ENCODE assay signal across 19 cellular contexts in genomic region chr1:66598670-66599069, GRCh38.
A peak's percentile ranks its signal among the peaks of the same experiment; 100 is the strongest.
DNase-seq lines count a peak whose midpoint lies in the region; ATAC-seq, FAIRE-seq and TF ChIP-seq lines count a peak whose summit lies in the region.
"Had no signal": no experiment of that assay in that cellular context is flagged by ENCODE, and none has a peak within 500 bp of the region (broad histone marks: within the 10 kb centered on the region; RNA-seq: fewer than 3 reads in every experiment).

No MANE protein-coding gene starts in this region.

- H4K20me1 ChIP-seq in IMR-90 (ENCODE audit: insufficient read depth, low read length): peaks cover 10% of the 10 kb centered on the region; the same call in 1 of the 2 replicates
- H4K20me1 ChIP-seq: BLaER1 treated with 17β-estradiol and CSF1 and Interleukin-3, amounts not matched to agents 10 nM and 100 nM had no signal

- peak overlapping the region in 1 of 2 experiments; percentile 92 for H2BK12ac ChIP-seq in mesenchymal stem cell (ENCODE audit: low read length in 2 of 2)

- H3K4me1 ChIP-seq in IMR-90 (ENCODE audit: control insufficient read depth, insufficient read depth, low read length): peaks cover 10% of the 10 kb centered on the region
- peaks cover 3% of the 10 kb centered on the region for H3K4me1 ChIP-seq in mesenchymal stem cell (ENCODE audit: control insufficient read depth, insufficient read depth, low read depth, low read length)
- H3K4me1 ChIP-seq: BLaER1 treated with 17β-estradiol and CSF1 and Interleukin-3, amounts not matched to agents 10 nM and 100 nM; parathyroid adenoma; suprapubic skin had no signal

- H3K9me1 ChIP-seq in IMR-90 (ENCODE audit: insufficient read depth, low read length): peaks cover 10% of the 10 kb centered on the region

- in situ Hi-C loops in IMR-90 (cut with MboI; ENCODE audit: low sequenced_read_pairs): no loop called here
- in situ Hi-C loops in GM13977 (cut with MboI; ENCODE audit: low pct_unique_long_range_greater_than_20kb, low sequenced_read_pairs, unreplicated experiment): no loop called here

- H4K91ac ChIP-seq in IMR-90 (ENCODE audit: insufficient read depth, low read depth, low read length) (peak overlapping the region; percentile 80), mesenchymal stem cell (ENCODE audit: low read length) (peak overlapping the region; percentile 83)

- no CpG with 5 or more reads among the region's 6 CpGs for WGBS in IMR-90 (ENCODE audit: extremely low coverage in 2 of 2, insufficient read length in 1 of 2), 2 experiments
- 69% methylated on average over 5 of the region's 6 CpGs for WGBS in mesenchymal stem cell

- CTCF ChIA-PET in IMR-90 (lab: Yijun Ruan, JAX): no interaction called here

- ATAC-seq in IMR-90 (ENCODE audit: low read depth): peak; percentile 85
- ATAC-seq: activated T-cell treated with anti-CD3 and anti-CD28 coated beads, Interleukin-2, amount 50 U/mL, for 72 hours; left ventricle myocardium superior; Panc1 had no signal

- peak; percentile 80 for FAIRE-seq in bronchial epithelial cell (lab: Jason Lieb, UNC)
- FAIRE-seq: frontal cortex had no signal

- no peaks in the 10 kb centered on the region for H3K27me3 ChIP-seq in IMR-90 (ENCODE audit: control insufficient read depth, insufficient read depth, low read length)
- H3K27me3 ChIP-seq in bronchial epithelial cell (ENCODE audit: control insufficient read depth, insufficient read depth, low read length): no peaks in the 10 kb centered on the region
- H3K27me3 ChIP-seq in mesenchymal stem cell (ENCODE audit: control insufficient read depth in 1 of 2, insufficient read depth in 1 of 2, low read length in 2 of 2): no peaks in the 10 kb centered on the region
- H3K27me3 ChIP-seq: BLaER1 treated with 17β-estradiol and CSF1 and Interleukin-3, amounts not matched to agents 10 nM and 100 nM; cardiac muscle cell; suprapubic skin had no signal

- H2AK5ac ChIP-seq in IMR-90 (ENCODE audit: low read depth, low read length) (peak overlapping the region; percentile 91), mesenchymal stem cell (ENCODE audit: low read length, severe bottlenecking) (peak overlapping the region; percentile 69)

- no peak for TF ChIP-seq RAD21 in IMR-90 (IDR thresholded peaks at IDR 0.05; ENCODE audit: low read length)

- H2BK5ac ChIP-seq in IMR-90 (ENCODE audit: low read depth, low read length, poor library complexity, severe bottlenecking) (peak overlapping the region; percentile 88), mesenchymal stem cell (ENCODE audit: low read depth, low read length, poor library complexity, severe bottlenecking) (no peak overlapping the region)

- dilution Hi-C loops in IMR-90 (cut with HindIII; ENCODE audit: low sequenced_read_pairs, unreplicated experiment): no loop called here

- H3K4ac ChIP-seq in IMR-90 (ENCODE audit: low read depth, low read length) (peak overlapping the region; percentile 83), mesenchymal stem cell (ENCODE audit: low read depth in 1 of 2, low read length in 2 of 2) (peak overlapping the region; percentile 26 to 94)

- TF ChIP-seq CTCF in IMR-90 (conservative IDR thresholded peaks at IDR 0.05; ENCODE audit: low read depth, low read length) (no peak), bronchial epithelial cell (IDR thresholded peaks at IDR 0.05; ENCODE audit: insufficient read depth, low read length, severe bottlenecking) (no peak), GM13977 (IDR thresholded peaks at IDR 0.05; ENCODE audit: extremely low read depth, insufficient read depth, missing control alignments) (no peak)

- H4K5ac ChIP-seq in IMR-90 (ENCODE audit: low read depth, low read length): peak overlapping the region; percentile 51; the same call in 1 of the 2 replicates

- H2BK120ac ChIP-seq in IMR-90 (ENCODE audit: low read depth, low read length): peak overlapping the region; percentile 92
- peak overlapping the region; percentile 49 for H2BK120ac ChIP-seq in mesenchymal stem cell (ENCODE audit: low read depth, low read length)

- BruUV-seq in IMR-90 (replicated peaks; lab: Mats Ljungman, UMichigan): no TSS peak

- H3K23ac ChIP-seq in IMR-90 (ENCODE audit: low read depth, low read length) (peak overlapping the region; percentile 85; the same call in 1 of the 2 replicates), mesenchymal stem cell (ENCODE audit: low read length in 2 of 2) (peak overlapping the region in 1 of 2 experiments; percentile 1)

- H3K56ac ChIP-seq in IMR-90 (ENCODE audit: extremely low read depth, insufficient read depth, low read length): peak overlapping the region; percentile 2; the same call in 1 of the 2 replicates

- H2AFZ ChIP-seq in IMR-90 (replicated peaks; ENCODE audit: low read length, poor library complexity) (peak overlapping the region; percentile 55), mesenchymal stem cell (ENCODE audit: low read depth, low read length) (no peak overlapping the region)
- H2AFZ ChIP-seq: parathyroid adenoma had no signal

- H3K9me3 ChIP-seq in IMR-90 (ENCODE audit: control insufficient read depth, insufficient read depth, low read length) (no peaks in the 10 kb centered on the region), mesenchymal stem cell (ENCODE audit: control insufficient read depth, low read length) (no peaks in the 10 kb centered on the region)
- H3K9me3 ChIP-seq: suprapubic skin had no signal

- H3K18ac ChIP-seq in IMR-90 (ENCODE audit: low read depth, low read length): peak overlapping the region; percentile 53
- H3K18ac ChIP-seq in mesenchymal stem cell (ENCODE audit: low read depth in 1 of 2, low read length in 2 of 2): peak overlapping the region; percentile 46 to 75

- intact Hi-C loops in IMR-90 (cut with micrococcal nuclease): no loop called here

- H3K36me3 ChIP-seq in IMR-90 (ENCODE audit: control insufficient read depth, insufficient read depth, low read length): peaks cover 26% of the 10 kb centered on the region
- H3K36me3 ChIP-seq in bronchial epithelial cell (ENCODE audit: control insufficient read depth, insufficient read depth, low read length): no peaks in the 10 kb centered on the region
- peaks cover 4 to 11% of the 10 kb centered on the region in 2 experiments for H3K36me3 ChIP-seq in mesenchymal stem cell (ENCODE audit: control insufficient read depth in 1 of 2, insufficient read depth in 2 of 2, low read depth in 1 of 2, low read length in 2 of 2)
- H3K36me3 ChIP-seq: BLaER1 treated with 17β-estradiol and CSF1 and Interleukin-3, amounts not matched to agents 10 nM and 100 nM; cardiac muscle cell; suprapubic skin had no signal

- no peak for TF ChIP-seq POLR2A in IMR-90 (IDR thresholded peaks at IDR 0.05; ENCODE audit: low read depth, low read length)

- H3K27ac ChIP-seq in IMR-90 (ENCODE audit: insufficient read depth, low read length) (peak overlapping the region; percentile 88), mesenchymal stem cell (ENCODE audit: low read length, poor library complexity, severe bottlenecking) (peak overlapping the region; percentile 83)
- H3K27ac ChIP-seq: BLaER1 treated with 17β-estradiol and CSF1 and Interleukin-3, amounts not matched to agents 10 nM and 100 nM; cardiac muscle cell; parathyroid adenoma; suprapubic skin had no signal

- POLR2A ChIA-PET in IMR-90 (lab: Charles Lee; ENCODE audit: unreplicated experiment): no interaction called here

- H3K4me2 ChIP-seq in IMR-90 (ENCODE audit: low read depth, low read length) (no peak overlapping the region; the same call in 1 of the 2 replicates), mesenchymal stem cell (ENCODE audit: low read length, poor library complexity, severe bottlenecking) (peak overlapping the region; percentile 11)
- H3K4me2 ChIP-seq: BLaER1 treated with 17β-estradiol and CSF1 and Interleukin-3, amounts not matched to agents 10 nM and 100 nM had no signal

- peaks cover 29 to 65% of the 10 kb centered on the region in 2 experiments for H3K79me1 ChIP-seq in IMR-90 (ENCODE audit: low read depth in 1 of 2, low read length in 2 of 2)
- peaks cover 12% of the 10 kb centered on the region for H3K79me1 ChIP-seq in mesenchymal stem cell (replicated peaks; ENCODE audit: low read length, poor library complexity, severe bottlenecking)

- H3K9ac ChIP-seq in IMR-90 (ENCODE audit: low read depth, low read length) (no peak overlapping the region), mesenchymal stem cell (ENCODE audit: low read length) (peak overlapping the region; percentile 71)
- H3K9ac ChIP-seq: BLaER1 treated with 17β-estradiol and CSF1 and Interleukin-3, amounts not matched to agents 10 nM and 100 nM; parathyroid adenoma had no signal

- peak overlapping the region; percentile 77 for H3K14ac ChIP-seq in IMR-90 (replicated peaks; ENCODE audit: low read depth, low read length)
- peak overlapping the region in 1 of 2 experiments; percentile 86 for H3K14ac ChIP-seq in mesenchymal stem cell (ENCODE audit: low read length in 2 of 2)

- H3K4me3 ChIP-seq in IMR-90 (ENCODE audit: insufficient read depth, low read depth, low read length) (no peak overlapping the region), bronchial epithelial cell (ENCODE audit: low read depth, low read length) (no peak overlapping the region), mesenchymal stem cell (ENCODE audit: insufficient read depth in 1 of 2, low read depth in 1 of 2, low read length in 2 of 2) (no peak overlapping the region)
- H3K4me3 ChIP-seq: BLaER1 treated with 17β-estradiol and CSF1 and Interleukin-3, amounts not matched to agents 10 nM and 100 nM; cardiac muscle cell; suprapubic skin had no signal

- H2BK15ac ChIP-seq in IMR-90 (ENCODE audit: low read depth, low read length) (peak overlapping the region; percentile 54; the same call in 1 of the 3 replicates), mesenchymal stem cell (ENCODE audit: low read depth, poor library complexity, severe bottlenecking) (no peak overlapping the region)

- H2AK9ac ChIP-seq in IMR-90 (replicated peaks; ENCODE audit: low read depth, low read length, poor library complexity): peak overlapping the region; percentile 77

- H2BK20ac ChIP-seq in IMR-90 (ENCODE audit: low read depth, low read length): peak overlapping the region; percentile 87

- DNase-seq in AG08396 (ENCODE audit: low spot score): peak; percentile 28
- DNase-seq in IMR-90: peak; percentile 88
- DNase-seq in bronchial epithelial cell (ENCODE audit: low read depth): peak; percentile 72
- peak; percentile 72 for DNase-seq in mesenchymal stem cell
- no peak for DNase-seq in GM13977 (ENCODE audit: low spot score)
- DNase-seq in DMS 273 treated with DMSO at 0.1 percent for 48 hours (lab: John Stamatoyannopoulos, UW): no peak
- no peak for DNase-seq in GM19240 (ENCODE audit: insufficient read length, low spot score)
- DNase-seq in stimulated activated CD4-positive, alpha-beta T cell treated with anti-CD3 and anti-CD28 coated beads, Interleukin-12 subunit alpha, Interleukin-12 subunit beta, amount 100 ng/mL, for 4 hours: no peak
- DNase-seq: activated B cell treated with CpG ODN at 0.5 μM for 24 hours; activated T-cell treated with anti-CD3 and anti-CD28 coated beads, Interleukin-2, amount 50 U/mL, for 72 hours; H9; left ventricle myocardium superior; NCI-H345 had no signal

- H4K8ac ChIP-seq in IMR-90 (ENCODE audit: low read depth in 2 of 2, low read length in 2 of 2) (peak overlapping the region; percentile 12 to 85; a peak in 3 of 4 replicates), mesenchymal stem cell (ENCODE audit: low read length) (peak overlapping the region; percentile 77)

TF ChIP-seq in IMR-90, 13 proteins besides CTCF, POLR2A, EP300 and RAD21 (continues in another document):
- TF ChIP-seq CEBPB (IDR thresholded peaks at IDR 0.05; ENCODE audit: low read depth, low read length) (peak; percentile 65; the same call in 1 of the 2 replicates), FOS (IDR thresholded peaks at IDR 0.05; ENCODE audit: low read depth, low read length) (peak; percentile 15; the same call in 1 of the 2 replicates)

Comparison
In these comparisons a context has a peak if more than half of its experiments do, and no peak if none do; other contexts are left out.
1. DNase-seq: peak in AG08396 (single experiment), IMR-90 (single experiment), bronchial epithelial cell (single experiment) and mesenchymal stem cell (single experiment); none in GM13977 (single experiment), DMS 273 treated with DMSO at 0.1 percent for 48 hours (single experiment), GM19240 (single experiment) and stimulated activated CD4-positive, alpha-beta T cell treated with anti-CD3 and anti-CD28 coated beads, Interleukin-12 subunit alpha, Interleukin-12 subunit beta, amount 100 ng/mL, for 4 hours (single experiment).